Comparison of ENCODE assay signal across 9 cellular contexts in genomic region chr1:201020040-201020591, GRCh38. TPM values are rescaled to one million over a fixed set of nuclear protein-coding genes. Genes with fewer than 3 reads are reported as not detected.
DNase-seq lines count a peak whose midpoint lies in the region; ATAC-seq and TF ChIP-seq lines count a peak whose summit lies in the region.
"Had no signal": no experiment of that assay in that cellular context is flagged by ENCODE, and none has a peak within 500 bp of the region (broad histone marks: within the 10 kb centered on the region; RNA-seq: fewer than 3 reads in every experiment).

No MANE protein-coding gene starts in this region.

- H3K27me3 ChIP-seq in HCT116 (ENCODE audit: insufficient read depth, low read length) (no peaks in the 10 kb centered on the region), PC-9 (ENCODE audit: insufficient read depth, low read depth) (no peaks in the 10 kb centered on the region), smooth muscle cell (ENCODE audit: low read depth) (no peaks in the 10 kb centered on the region), prostate gland (replicated peaks; ENCODE audit: insufficient read depth) (no peaks in the 10 kb centered on the region), brain microvascular endothelial cell (replicated peaks) (no peaks in the 10 kb centered on the region)

- H3K27me3 Mint-ChIP-seq in chondrocyte (ENCODE audit: low read depth), result no peaks in the 10 kb centered on the region

- H3K27ac ChIP-seq in HCT116 (ENCODE audit: low read depth, low read length) (no peak overlapping the region), PC-9 (peak overlapping the region; percentile 73), cingulate gyrus (ENCODE audit: low read depth, low read length) (peak overlapping the region; percentile 48), smooth muscle cell (ENCODE audit: low read depth) (no peak overlapping the region), prostate gland (no peak overlapping the region), brain microvascular endothelial cell (no peak overlapping the region)
- H3K27ac ChIP-seq: gastrocnemius medialis had no signal

- H3K36me3 ChIP-seq in HCT116 (ENCODE audit: control insufficient read depth in 1 of 2, insufficient read depth in 2 of 2, low read length in 2 of 2), result no peaks in the 10 kb centered on the region
- no peaks in the 10 kb centered on the region for H3K36me3 ChIP-seq in PC-9 (ENCODE audit: low read depth)
- no peaks in the 10 kb centered on the region for H3K36me3 ChIP-seq in smooth muscle cell (ENCODE audit: low read depth)
- no peaks in the 10 kb centered on the region for H3K36me3 ChIP-seq in prostate gland
- no peaks in the 10 kb centered on the region for H3K36me3 ChIP-seq in brain microvascular endothelial cell (replicated peaks)
- H3K36me3 ChIP-seq: gastrocnemius medialis had no signal

- no TSS peak for BruUV-seq in HCT116 (replicated peaks; lab: Mats Ljungman, UMichigan)
- BruUV-seq in PC-9 (replicated peaks; lab: Mats Ljungman, UMichigan), result no TSS peak

- no peaks in the 10 kb centered on the region for H3K36me3 Mint-ChIP-seq in chondrocyte (ENCODE audit: low read depth)

- H3K4me1 ChIP-seq in HCT116 (ENCODE audit: control insufficient read depth in 1 of 2, insufficient read depth in 2 of 2, low read length in 2 of 2), result peaks cover 13 to 42% of the 10 kb centered on the region in 2 experiments; a peak in 3 of 4 replicates
- peaks cover 42% of the 10 kb centered on the region for H3K4me1 ChIP-seq in PC-9 (replicated peaks; ENCODE audit: insufficient read depth)
- peaks cover 62% of the 10 kb centered on the region for H3K4me1 ChIP-seq in smooth muscle cell (ENCODE audit: low read depth)
- peaks cover 5% of the 10 kb centered on the region for H3K4me1 ChIP-seq in prostate gland (replicated peaks)

- in situ Hi-C loops in brain microvascular endothelial cell (cut with HindIII; ENCODE audit: low pct_ligation_motif_present, low sequenced_read_pairs), result no loop called here

- H2AFZ ChIP-seq in HCT116 (ENCODE audit: low read depth, low read length, poor library complexity, severe bottlenecking), result no peak overlapping the region
- H2AFZ ChIP-seq in PC-9, result no peak overlapping the region
- H2AFZ ChIP-seq in smooth muscle cell (ENCODE audit: low read depth), result no peak overlapping the region

- no peak overlapping the region for H3K27ac Mint-ChIP-seq in chondrocyte (ENCODE audit: unreplicated experiment)

- H3K4me2 ChIP-seq in HCT116 (ENCODE audit: low read length), result peak overlapping the region; percentile 43; the same call in 1 of the 2 replicates
- peak overlapping the region; percentile 45 for H3K4me2 ChIP-seq in PC-9
- peak overlapping the region; percentile 1 for H3K4me2 ChIP-seq in smooth muscle cell

- DNase-seq in HCT116 (ENCODE audit: low read depth, low spot score) (no peak), PC-9 (peak in 1 of 2 experiments; percentile 30), smooth muscle cell (lab: John Stamatoyannopoulos, UW; ENCODE audit: unreplicated experiment) (no peak), prostate gland (ENCODE audit: low spot score) (no peak), chondrocyte (ENCODE audit: low spot score) (no peak), brain microvascular endothelial cell (no peak)

- CTCF ChIA-PET in HCT116 (lab: Charles Lee), result interaction anchor here (0.7 to 2.3 kb wide), 9 partner anchors 9 to 398 kb away, joined by 3 to 16 read pairs (median 3); no protein-coding TSS in a partner anchor
- CTCF ChIA-PET in PC-9 (lab: Charles Lee), result interaction anchor here (1.0 kb wide), 1 partner anchor 94 kb away, joined by 6 read pairs; no protein-coding TSS in a partner anchor

- intact Hi-C loops in HCT116 (cut with micrococcal nuclease) (no loop called here), PC-9 (cut with micrococcal nuclease; ENCODE audit: unreplicated experiment) (no loop called here), prostate gland (cut with DNase I) (no loop called here)

- RAD21 ChIA-PET in HCT116 (lab: Charles Lee; ENCODE audit: low non-redundant PET in 1 of 2, low total read pairs in 2 of 2, uncharacterized antibody in 2 of 2, unreplicated experiment in 2 of 2), result no interaction called here

- H3K4me3 ChIP-seq in HCT116 (replicated peaks in 1 of 2; ENCODE audit: low read depth in 1 of 2, low read length in 2 of 2) (no peak overlapping the region), PC-9 (no peak overlapping the region), smooth muscle cell (no peak overlapping the region), prostate gland (no peak overlapping the region), brain microvascular endothelial cell (ENCODE audit: low read depth, low read length) (no peak overlapping the region)
- H3K4me3 ChIP-seq: gastrocnemius medialis had no signal

- H3F3A ChIP-seq in PC-9 (ENCODE audit: insufficient read depth, low read depth) (peaks cover 27% of the 10 kb centered on the region; the same call in 1 of the 2 replicates), smooth muscle cell (ENCODE audit: low read depth) (peaks cover 6% of the 10 kb centered on the region)

- TF ChIP-seq POLR2A in HCT116 (IDR thresholded peaks at IDR 0.05; ENCODE audit: borderline replicate concordance, extremely low read depth, insufficient read depth, insufficient read length), result no peak
- TF ChIP-seq POLR2A in prostate gland (IDR thresholded peaks at IDR 0.05), result no peak

- ATAC-seq in HCT116 (no peak), GM19035 (IDR thresholded peaks at IDR 0.05; ENCODE audit: unreplicated experiment) (no peak)
- ATAC-seq: gastrocnemius medialis had no signal

- no peak for TF ChIP-seq CTCF in HCT116 (IDR thresholded peaks at IDR 0.05 in 2 of 3, conservative IDR thresholded peaks at IDR 0.05 in 1 of 3; ENCODE audit: borderline replicate concordance in 1 of 3, insufficient read depth in 1 of 3, low read depth in 2 of 3, low read length in 2 of 3)
- TF ChIP-seq CTCF in PC-9 (conservative IDR thresholded peaks at IDR 0.05), result no peak
- TF ChIP-seq CTCF in smooth muscle cell (IDR thresholded peaks at IDR 0.05; ENCODE audit: borderline replicate concordance, insufficient read depth, poor library complexity, severe bottlenecking), result no peak
- TF ChIP-seq CTCF in prostate gland (IDR thresholded peaks at IDR 0.05), result no peak
- TF ChIP-seq CTCF in chondrocyte (IDR thresholded peaks at IDR 0.05), result no peak
- no peak for TF ChIP-seq CTCF in brain microvascular endothelial cell (IDR thresholded peaks at IDR 0.05; ENCODE audit: low read depth, low read length, missing control alignments)

- H3K4me1 Mint-ChIP-seq in chondrocyte (ENCODE audit: low read depth), result peaks cover 58% of the 10 kb centered on the region

- 79% methylated on average over 4 of the region's 4 CpGs for WGBS in smooth muscle cell (ENCODE audit: low lambda C conversion rate)
- WGBS in prostate gland, result 87% methylated on average over 4 of the region's 4 CpGs

- H3K9me3 ChIP-seq in HCT116 (ENCODE audit: control insufficient read depth in 1 of 2, insufficient read depth in 1 of 2, low read depth in 1 of 2, low read length in 2 of 2), result no peaks in the 10 kb centered on the region
- no peaks in the 10 kb centered on the region for H3K9me3 ChIP-seq in PC-9 (ENCODE audit: insufficient read depth, low read depth)
- H3K9me3 ChIP-seq in smooth muscle cell (replicated peaks; ENCODE audit: low read depth), result no peaks in the 10 kb centered on the region
- H3K9me3 ChIP-seq in prostate gland, result no peaks in the 10 kb centered on the region
- H3K9me3 ChIP-seq: gastrocnemius medialis had no signal

- H3K79me2 ChIP-seq in HCT116 (ENCODE audit: insufficient read depth, low read length), result no peaks in the 10 kb centered on the region
- H3K79me2 ChIP-seq in PC-9 (ENCODE audit: low read depth), result no peaks in the 10 kb centered on the region
- no peaks in the 10 kb centered on the region for H3K79me2 ChIP-seq in smooth muscle cell (ENCODE audit: low read depth)

- H3K9me2 ChIP-seq in HCT116 (ENCODE audit: insufficient read depth) (no peaks in the 10 kb centered on the region), PC-9 (ENCODE audit: insufficient read depth) (no peaks in the 10 kb centered on the region)

- no peak for TF ChIP-seq RAD21 in HCT116 (IDR thresholded peaks at IDR 0.05; ENCODE audit: low read depth)

- no peaks in the 10 kb centered on the region for H4K20me1 ChIP-seq in HCT116 (ENCODE audit: insufficient read depth)
- no peaks in the 10 kb centered on the region for H4K20me1 ChIP-seq in PC-9 (ENCODE audit: insufficient read depth)
- no peaks in the 10 kb centered on the region for H4K20me1 ChIP-seq in smooth muscle cell (ENCODE audit: low read depth)

- H3K4me3 Mint-ChIP-seq in chondrocyte (ENCODE audit: unreplicated experiment), result no peak overlapping the region

- POLR2A ChIA-PET in HCT116 (lab: Charles Lee) (interaction anchor here (0.9 kb wide), 1 partner anchor 94 kb away, joined by 4 read pairs; no protein-coding TSS in a partner anchor), PC-9 (lab: Charles Lee; ENCODE audit: unreplicated experiment) (interaction anchor here (0.5 to 0.8 kb wide), 3 partner anchors 26 to 100 kb away, joined by 3 to 10 read pairs (median 3); no protein-coding TSS in a partner anchor)

- H3K9me3 Mint-ChIP-seq in chondrocyte (ENCODE audit: low read depth), result no peaks in the 10 kb centered on the region

- H3K9ac ChIP-seq in HCT116 (ENCODE audit: low read length) (no peak overlapping the region), smooth muscle cell (ENCODE audit: low read depth) (no peak overlapping the region)

TF ChIP-seq in HCT116, 20 proteins besides CTCF, POLR2A, EP300 and RAD21:
- TF ChIP-seq EZH2 (IDR thresholded peaks at IDR 0.05), result no peak
- no peak for TF ChIP-seq CBX3 (IDR thresholded peaks at IDR 0.05; ENCODE audit: low read depth)
- TF ChIP-seq FOSL1 (IDR thresholded peaks at IDR 0.05; ENCODE audit: low read depth), result no peak

RNA-seq across cellular contexts. Expression of gene KIF21B, which starts 3.4 kb away (rescaled TPM):
- total RNA-seq in HCT116 (2021; ENCODE audit: unreplicated experiment) (6.1 TPM), PC-9 (2021) (1.9 and 3.7 TPM in 2 replicates), smooth muscle cell (1.9 and 3.4 TPM in 2 replicates), prostate gland (10 to 100 TPM in 1 of 2 donors, under 1 TPM in 1; 0.46 to 10.5 TPM), chondrocyte (1.1 to 2.6 TPM (median 2.6 TPM) in 3 replicates)
- 7.3 and 7.5 TPM in 2 replicates for polyA plus RNA-seq in HCT116 (2012)
- polyA plus RNA-seq in smooth muscle cell, result 1.0 and 1.2 TPM in 2 replicates

Comparison
In these comparisons a context has a peak if more than half of its experiments do, and no peak if none do; other contexts are left out.
1. H3K27ac ChIP-seq: peak in PC-9 (single experiment) and cingulate gyrus (single experiment); none in HCT116 (single experiment), smooth muscle cell (single experiment), prostate gland (0 of 2) and brain microvascular endothelial cell (single experiment).
2. Peak in every context shown above with its lines, with median percentiles within 50 percentile points of each other: H3K4me2 ChIP-seq.